ENCODE assay signal across 14 cellular contexts in genomic region chr10:132437511-132437910, GRCh38. TPM values are rescaled to one million over a fixed set of nuclear protein-coding genes. Genes with fewer than 3 reads are reported as not detected.
DNase-seq lines count a peak whose midpoint lies in the region; ATAC-seq and TF ChIP-seq lines count a peak whose summit lies in the region.
"Had no signal": no experiment of that assay in that cellular context is flagged by ENCODE, and none has a peak within 500 bp of the region (broad histone marks: within the 10 kb centered on the region; RNA-seq: fewer than 3 reads in every experiment).

No MANE protein-coding gene starts in this region.

- in situ Hi-C loops in Panc1 (cut with HindIII; ENCODE audit: low pct_unique_long_range_greater_than_20kb, low sequenced_read_pairs) = no loop called here

- CTCF ChIA-PET in Panc1 (lab: Charles Lee) = no interaction called here

- WGBS in mesenchymal stem cell = 94% methylated on average over 11 of the region's 11 CpGs

- H3K9ac ChIP-seq in BLaER1 = peak overlapping the region; percentile 79
- H3K9ac ChIP-seq in mesenchymal stem cell (ENCODE audit: low read length) = no peak overlapping the region

- no peaks in the 10 kb centered on the region for H3K79me1 ChIP-seq in mesenchymal stem cell (replicated peaks; ENCODE audit: low read length, poor library complexity, severe bottlenecking)

- no peak for ATAC-seq in Panc1
- ATAC-seq in stimulated activated memory B cell treated with anti-CD40 and anti-IgM and Interleukin-4, amounts not matched to agents 10 μg/mL and 1 μg/mL and 100 μg/mL, for 72 hours = no peak
- no peak for ATAC-seq in HG03565 (IDR thresholded peaks at IDR 0.05; ENCODE audit: unreplicated experiment)

- H3K36me3 ChIP-seq in BLaER1 (no peaks in the 10 kb centered on the region), Panc1 (ENCODE audit: control insufficient read depth, insufficient read depth, low read length) (no peaks in the 10 kb centered on the region), mesenchymal stem cell (ENCODE audit: control insufficient read depth in 1 of 2, insufficient read depth in 2 of 2, low read depth in 1 of 2, low read length in 2 of 2) (peaks cover 0 to 10% of the 10 kb centered on the region in 2 experiments)
- H3K36me3 ChIP-seq: HAP-1 had no signal

- peak overlapping the region; percentile 91 for H3K27ac ChIP-seq in BLaER1
- peak overlapping the region; percentile 14; the same call in 1 of the 2 replicates for H3K27ac ChIP-seq in Panc1 (ENCODE audit: low read length)
- H3K27ac ChIP-seq in mesenchymal stem cell (ENCODE audit: low read length, poor library complexity, severe bottlenecking) = no peak overlapping the region

- H3K4me3 ChIP-seq in BLaER1 (no peak overlapping the region), Panc1 (ENCODE audit: low read depth in 2 of 2, low read length in 2 of 2) (no peak overlapping the region), mesenchymal stem cell (ENCODE audit: insufficient read depth in 1 of 2, low read depth in 1 of 2, low read length in 2 of 2) (peak overlapping the region in 1 of 2 experiments; percentile 19)
- H3K4me3 ChIP-seq: HAP-1 had no signal

- H4K91ac ChIP-seq in mesenchymal stem cell (ENCODE audit: low read length) = peak overlapping the region; percentile 72

- no peak overlapping the region for H3K18ac ChIP-seq in mesenchymal stem cell (ENCODE audit: low read depth in 1 of 2, low read length in 2 of 2)

- H3K27ac Mint-ChIP-seq in stimulated activated memory B cell treated with anti-CD40 and anti-IgM and Interleukin-4, amounts not matched to agents 10 μg/mL and 1 μg/mL and 100 μg/mL, for 72 hours = peak overlapping the region; percentile 7
- H3K27ac Mint-ChIP-seq in T-helper 2 cell treated with Interferon-gamma antibody and Interleukin-4, amounts not matched to agents 5 μg/mL and 100 μg/mL, for 36 hours = no peak overlapping the region
- H3K27ac Mint-ChIP-seq in glutamatergic neuron (ENCODE audit: unreplicated experiment) = no peak overlapping the region
- H3K27ac Mint-ChIP-seq: CD4-positive, alpha-beta T cell had no signal

- TF ChIP-seq CTCF in Panc1 (IDR thresholded peaks at IDR 0.05) (no peak), glutamatergic neuron (IDR thresholded peaks at IDR 0.05; ENCODE audit: partially characterized antibody, unreplicated experiment) (no peak)

- H3K4me2 ChIP-seq in BLaER1 = peak overlapping the region; percentile 85
- no peak overlapping the region for H3K4me2 ChIP-seq in mesenchymal stem cell (ENCODE audit: low read length, poor library complexity, severe bottlenecking)

- intact Hi-C loops in Panc1 (cut with micrococcal nuclease; ENCODE audit: unreplicated experiment) = no loop called here

- H3K4ac ChIP-seq in mesenchymal stem cell (ENCODE audit: low read depth in 1 of 2, low read length in 2 of 2) = peak overlapping the region in 1 of 2 experiments; percentile 66

- H3K36me3 Mint-ChIP-seq in stimulated activated memory B cell treated with anti-CD40 and anti-IgM and Interleukin-4, amounts not matched to agents 10 μg/mL and 1 μg/mL and 100 μg/mL, for 72 hours = no peaks in the 10 kb centered on the region
- H3K36me3 Mint-ChIP-seq in T-helper 2 cell treated with Interferon-gamma antibody and Interleukin-4, amounts not matched to agents 5 μg/mL and 100 μg/mL, for 36 hours (ENCODE audit: low read depth) = no peaks in the 10 kb centered on the region
- H3K36me3 Mint-ChIP-seq in glutamatergic neuron (ENCODE audit: unreplicated experiment) = no peaks in the 10 kb centered on the region

- H3K4me1 ChIP-seq in BLaER1 (peaks cover 84% of the 10 kb centered on the region), Panc1 (ENCODE audit: control insufficient read depth, insufficient read depth, low read length) (peaks cover 11% of the 10 kb centered on the region; the same call in 1 of the 2 replicates), mesenchymal stem cell (ENCODE audit: control insufficient read depth, insufficient read depth, low read depth, low read length) (peaks cover 25% of the 10 kb centered on the region)

- no peak overlapping the region for H3K4me3 Mint-ChIP-seq in stimulated activated memory B cell treated with anti-CD40 and anti-IgM and Interleukin-4, amounts not matched to agents 10 μg/mL and 1 μg/mL and 100 μg/mL, for 72 hours
- H3K4me3 Mint-ChIP-seq in T-helper 2 cell treated with Interferon-gamma antibody and Interleukin-4, amounts not matched to agents 5 μg/mL and 100 μg/mL, for 36 hours = no peak overlapping the region
- no peak overlapping the region for H3K4me3 Mint-ChIP-seq in glutamatergic neuron (ENCODE audit: unreplicated experiment)
- H3K4me3 Mint-ChIP-seq: CD4-positive, alpha-beta T cell had no signal

- no peaks in the 10 kb centered on the region for H3K9me3 ChIP-seq in BLaER1
- no peaks in the 10 kb centered on the region for H3K9me3 ChIP-seq in Panc1 (ENCODE audit: control insufficient read depth, insufficient read depth, low read depth, low read length)
- no peaks in the 10 kb centered on the region for H3K9me3 ChIP-seq in mesenchymal stem cell (ENCODE audit: control insufficient read depth, low read length)
- H3K9me3 ChIP-seq: HAP-1 had no signal

- peaks cover 12% of the 10 kb centered on the region for H3K4me1 Mint-ChIP-seq in stimulated activated memory B cell treated with anti-CD40 and anti-IgM and Interleukin-4, amounts not matched to agents 10 μg/mL and 1 μg/mL and 100 μg/mL, for 72 hours
- peaks cover 6% of the 10 kb centered on the region for H3K4me1 Mint-ChIP-seq in T-helper 2 cell treated with Interferon-gamma antibody and Interleukin-4, amounts not matched to agents 5 μg/mL and 100 μg/mL, for 36 hours (ENCODE audit: low read depth)
- H3K4me1 Mint-ChIP-seq in glutamatergic neuron (ENCODE audit: low read depth, unreplicated experiment) = peaks cover 8% of the 10 kb centered on the region

- no peak overlapping the region for H4K8ac ChIP-seq in mesenchymal stem cell (ENCODE audit: low read length)

- H3K27me3 ChIP-seq in BLaER1 (no peaks in the 10 kb centered on the region), Panc1 (ENCODE audit: control insufficient read depth, insufficient read depth, low read length) (no peaks in the 10 kb centered on the region), mesenchymal stem cell (ENCODE audit: control insufficient read depth in 1 of 2, insufficient read depth in 1 of 2, low read length in 2 of 2) (no peaks in the 10 kb centered on the region)

- no peak overlapping the region for H2AK5ac ChIP-seq in mesenchymal stem cell (ENCODE audit: low read length, severe bottlenecking)

- no peak overlapping the region for H2AFZ ChIP-seq in mesenchymal stem cell (ENCODE audit: low read depth, low read length)

- no peaks in the 10 kb centered on the region for H3K27me3 Mint-ChIP-seq in stimulated activated memory B cell treated with anti-CD40 and anti-IgM and Interleukin-4, amounts not matched to agents 10 μg/mL and 1 μg/mL and 100 μg/mL, for 72 hours
- no peaks in the 10 kb centered on the region for H3K27me3 Mint-ChIP-seq in T-helper 2 cell treated with Interferon-gamma antibody and Interleukin-4, amounts not matched to agents 5 μg/mL and 100 μg/mL, for 36 hours (ENCODE audit: low read depth)
- H3K27me3 Mint-ChIP-seq in glutamatergic neuron (ENCODE audit: unreplicated experiment) = peaks cover 6% of the 10 kb centered on the region
- H3K27me3 Mint-ChIP-seq: CD4-positive, alpha-beta T cell had no signal

- H3K9me3 Mint-ChIP-seq in stimulated activated memory B cell treated with anti-CD40 and anti-IgM and Interleukin-4, amounts not matched to agents 10 μg/mL and 1 μg/mL and 100 μg/mL, for 72 hours = no peaks in the 10 kb centered on the region
- H3K9me3 Mint-ChIP-seq in T-helper 2 cell treated with Interferon-gamma antibody and Interleukin-4, amounts not matched to agents 5 μg/mL and 100 μg/mL, for 36 hours = no peaks in the 10 kb centered on the region
- H3K9me3 Mint-ChIP-seq in glutamatergic neuron (ENCODE audit: unreplicated experiment) = peaks cover 11% of the 10 kb centered on the region
- H3K9me3 Mint-ChIP-seq: CD4-positive, alpha-beta T cell had no signal

- POLR2A ChIA-PET in Panc1 (lab: Charles Lee) = no interaction called here

- no peak for DNase-seq in Panc1 (ENCODE audit: low read depth, low spot score)
- DNase-seq in mesenchymal stem cell = no peak
- no peak for DNase-seq in T-helper 2 cell treated with Interferon-gamma antibody and Interleukin-4, amounts not matched to agents 5 μg/mL and 100 μg/mL, for 36 hours (ENCODE audit: low spot score)
- DNase-seq in glutamatergic neuron = no peak
- DNase-seq: 8988T; AML-193; Calu3; CD4-positive, alpha-beta T cell; DMS 273 treated with DMSO at 0.1 percent for 48 hours; GOT3 had no signal

- no peak overlapping the region for H2BK15ac ChIP-seq in mesenchymal stem cell (ENCODE audit: low read depth, poor library complexity, severe bottlenecking)

- no peak overlapping the region for H2BK120ac ChIP-seq in mesenchymal stem cell (ENCODE audit: low read depth, low read length)

- H2BK5ac ChIP-seq in mesenchymal stem cell (ENCODE audit: low read depth, low read length, poor library complexity, severe bottlenecking) = no peak overlapping the region

- H3K14ac ChIP-seq in mesenchymal stem cell (ENCODE audit: low read length in 2 of 2) = no peak overlapping the region

- H3K23ac ChIP-seq in mesenchymal stem cell (ENCODE audit: low read length in 2 of 2) = no peak overlapping the region

- no peaks in the 10 kb centered on the region for H4K20me1 ChIP-seq in BLaER1

- H2BK12ac ChIP-seq in mesenchymal stem cell (ENCODE audit: low read length in 2 of 2) = peak overlapping the region; percentile 21 to 53

- no TSS peak for BruUV-seq in Panc1 (replicated peaks; lab: Mats Ljungman, UMichigan)

RNA-seq across cellular contexts. Expression of gene PWWP2B, which starts 40.5 kb away (rescaled TPM):
- total RNA-seq in Panc1 (2021; ENCODE audit: unreplicated experiment) = 51.6 TPM
- 56.2 TPM for polyA plus RNA-seq in Panc1 (2012; ENCODE audit: insufficient read length)
- polyA plus RNA-seq in mesenchymal stem cell (2013, experiment 1 of 2) = 9.8 TPM
- 9.5 TPM for polyA plus RNA-seq in mesenchymal stem cell (2013, experiment 2 of 2)
- 49.4 TPM for total RNA-seq in glutamatergic neuron (ENCODE audit: unreplicated experiment)
